In genomic region chr1:179958359-179958758, GRCh38 we compare ENCODE assay signal across 28 cellular contexts.
"Had no signal": no experiment of that assay in that cellular context is flagged by ENCODE, and none has a peak within 500 bp of the region (broad histone marks: within the 10 kb centered on the region; RNA-seq: fewer than 3 reads in every experiment).

No MANE protein-coding gene starts in this region.

- H3K9me3 Mint-ChIP-seq: central memory CD8-positive, alpha-beta T cell; naive thymus-derived CD8-positive, alpha-beta T cell had no signal

- H2AFZ ChIP-seq: parathyroid adenoma had no signal

- ATAC-seq: left ventricle myocardium superior; naive thymus-derived CD8-positive, alpha-beta T cell had no signal

- H3K27me3 Mint-ChIP-seq: activated naive CD8-positive, alpha-beta T cell; central memory CD8-positive, alpha-beta T cell; naive thymus-derived CD8-positive, alpha-beta T cell had no signal

- H3K4me3 ChIP-seq: esophagus squamous epithelium, right atrium auricular region, spleen, transverse colon had no signal

- H3K27ac Mint-ChIP-seq: mesothelial cell of epicardium had no signal

- H3K27ac ChIP-seq: epithelial cell of prostate, esophagus squamous epithelium, parathyroid adenoma, right atrium auricular region, spleen, transverse colon, VCaP had no signal

- H3K9me3 ChIP-seq: esophagus squamous epithelium, right atrium auricular region, transverse colon had no signal

- H3K36me3 ChIP-seq: right atrium auricular region, transverse colon had no signal

- DNase-seq: activated CD4-positive, alpha-beta T cell treated with anti-CD3 and anti-CD28 coated beads for 4 hours; activated CD4-positive, alpha-beta T cell treated with anti-CD3 and anti-CD28 coated beads, Interleukin-2, amount 50 U/mL, for 48 hours; activated CD8-positive, alpha-beta memory T cell treated with anti-CD3 and anti-CD28 coated beads for 24 hours; activated effector memory CD4-positive, alpha-beta T cell treated with Interleukin-2 at 50 U/mL for 16 hours; activated naive CD4-positive, alpha-beta T cell treated with Interleukin-2 at 50 U/mL for 16 hours; anterior cingulate cortex; dermis blood vessel endothelial cell; effector CD8-positive, alpha-beta T cell; esophagus squamous epithelium; foreskin melanocyte; islet precursor cell; left ventricle myocardium superior; mammary epithelial cell; naive thymus-derived CD8-positive, alpha-beta T cell; nucleus accumbens; spleen; stimulated activated CD4-positive, alpha-beta T cell treated with anti-CD3 and anti-CD28 coated beads, Interleukin-2, amount 100 ng/mL, for 48 hours; stimulated activated naive CD4-positive, alpha-beta T cell treated with Interleukin-2 at 50 U/mL for 16 hours; transverse colon had no signal

- H3K9ac ChIP-seq: parathyroid adenoma had no signal

- H3K4me3 Mint-ChIP-seq: activated naive CD8-positive, alpha-beta T cell; central memory CD8-positive, alpha-beta T cell; mesothelial cell of epicardium had no signal

- FAIRE-seq: bronchial epithelial cell, endometrium had no signal

- H3K27me3 ChIP-seq: esophagus squamous epithelium, right atrium auricular region, spleen, transverse colon had no signal
